In genomic region chr11:103609117-103610066, GRCh38 we compare ENCODE assay signal across 11 cellular contexts.
DNase-seq lines count a peak whose midpoint lies in the region; ATAC-seq and TF ChIP-seq lines count a peak whose summit lies in the region.
"Had no signal": no experiment of that assay in that cellular context is flagged by ENCODE, and none has a peak within 500 bp of the region (broad histone marks: within the 10 kb centered on the region; RNA-seq: fewer than 3 reads in every experiment).

No MANE protein-coding gene starts in this region.

- no peak overlapping the region for H3K27ac Mint-ChIP-seq in activated CD4-positive, alpha-beta T cell treated with anti-CD3 and anti-CD28 coated beads, Interleukin-2, amount 10 ng/mL, durations not matched to agents 7 days and 5 days
- H3K27ac Mint-ChIP-seq: activated CD4-positive, alpha-beta memory T cell treated with anti-CD3 and anti-CD28 coated beads for 36 hours had no signal

- H3K4me3 Mint-ChIP-seq in activated CD4-positive, alpha-beta T cell treated with anti-CD3 and anti-CD28 coated beads, Interleukin-2, amount 10 ng/mL, durations not matched to agents 7 days and 5 days = no peak overlapping the region
- H3K4me3 Mint-ChIP-seq: activated CD4-positive, alpha-beta memory T cell treated with anti-CD3 and anti-CD28 coated beads for 36 hours had no signal

- no peaks in the 10 kb centered on the region for H3K4me1 Mint-ChIP-seq in activated CD4-positive, alpha-beta T cell treated with anti-CD3 and anti-CD28 coated beads, Interleukin-2, amount 10 ng/mL, durations not matched to agents 7 days and 5 days

- peaks cover 2% of the 10 kb centered on the region for H3K9me3 Mint-ChIP-seq in activated CD4-positive, alpha-beta T cell treated with anti-CD3 and anti-CD28 coated beads, Interleukin-2, amount 10 ng/mL, durations not matched to agents 7 days and 5 days
- H3K9me3 Mint-ChIP-seq: activated CD4-positive, alpha-beta memory T cell treated with anti-CD3 and anti-CD28 coated beads for 36 hours had no signal

- ATAC-seq in HG03521 (IDR thresholded peaks at IDR 0.05; ENCODE audit: unreplicated experiment) (no peak), GM21447 (IDR thresholded peaks at IDR 0.05; ENCODE audit: unreplicated experiment) (no peak)

- peak; percentile 94 for DNase-seq in NCI-H226
- peak; percentile 30 for DNase-seq in epidermal melanocyte (ENCODE audit: insufficient read length, low spot score)
- peak; percentile 95 for DNase-seq in skeletal muscle cell (ENCODE audit: low read depth)
- no peak for DNase-seq in activated CD4-positive, alpha-beta T cell treated with anti-CD3 and anti-CD28 coated beads, Interleukin-2, amount 10 ng/mL, durations not matched to agents 7 days and 5 days
- DNase-seq in head of caudate nucleus = no peak
- DNase-seq: activated CD4-positive, alpha-beta memory T cell treated with anti-CD3 and anti-CD28 coated beads for 36 hours; NCI-H1417; stimulated activated CD4-positive, alpha-beta T cell treated with anti-CD3 and anti-CD28 coated beads, Interleukin-12 subunit alpha, Interleukin-12 subunit beta, amount 100 ng/mL, for 4 hours had no signal

- intact Hi-C loops in head of caudate nucleus (cut with DNase I) = no loop called here

- no peaks in the 10 kb centered on the region for H3K36me3 Mint-ChIP-seq in activated CD4-positive, alpha-beta T cell treated with anti-CD3 and anti-CD28 coated beads, Interleukin-2, amount 10 ng/mL, durations not matched to agents 7 days and 5 days (ENCODE audit: low read depth)
- H3K36me3 Mint-ChIP-seq: activated CD4-positive, alpha-beta memory T cell treated with anti-CD3 and anti-CD28 coated beads for 36 hours had no signal

- CTCF ChIA-PET in activated CD4-positive, alpha-beta T cell treated with anti-CD3 and anti-CD28 coated beads, Interleukin-2, amount 10 ng/mL, durations not matched to agents 7 days and 5 days (lab: Charles Lee) = interaction anchor here (1.1 kb wide), 1 partner anchor 500 kb away, joined by 3 read pairs; the partner anchor contains the start of gene DYNC2H1

- H3K27me3 Mint-ChIP-seq in activated CD4-positive, alpha-beta T cell treated with anti-CD3 and anti-CD28 coated beads, Interleukin-2, amount 10 ng/mL, durations not matched to agents 7 days and 5 days = no peaks in the 10 kb centered on the region

- H3K4me3 ChIP-seq in skeletal muscle cell (ENCODE audit: low read depth, low read length) = no peak overlapping the region

- TF ChIP-seq CTCF in GM12873 (IDR thresholded peaks at IDR 0.05; ENCODE audit: insufficient read depth, low read depth, low read length, missing control alignments) = peak; percentile 46

- POLR2A ChIA-PET in activated CD4-positive, alpha-beta T cell treated with anti-CD3 and anti-CD28 coated beads, Interleukin-2, amount 10 ng/mL, durations not matched to agents 7 days and 5 days (lab: Charles Lee) = no interaction called here

Comparison
In these comparisons a context has a peak if more than half of its experiments do, and no peak if none do; other contexts are left out.
1. DNase-seq: peak in NCI-H226 (single experiment), epidermal melanocyte (single experiment) and skeletal muscle cell (single experiment); none in activated CD4-positive, alpha-beta T cell treated with anti-CD3 and anti-CD28 coated beads, Interleukin-2, amount 10 ng/mL, durations not matched to agents 7 days and 5 days (single experiment) and head of caudate nucleus (0 of 42).